In the genomic region with DNA sequence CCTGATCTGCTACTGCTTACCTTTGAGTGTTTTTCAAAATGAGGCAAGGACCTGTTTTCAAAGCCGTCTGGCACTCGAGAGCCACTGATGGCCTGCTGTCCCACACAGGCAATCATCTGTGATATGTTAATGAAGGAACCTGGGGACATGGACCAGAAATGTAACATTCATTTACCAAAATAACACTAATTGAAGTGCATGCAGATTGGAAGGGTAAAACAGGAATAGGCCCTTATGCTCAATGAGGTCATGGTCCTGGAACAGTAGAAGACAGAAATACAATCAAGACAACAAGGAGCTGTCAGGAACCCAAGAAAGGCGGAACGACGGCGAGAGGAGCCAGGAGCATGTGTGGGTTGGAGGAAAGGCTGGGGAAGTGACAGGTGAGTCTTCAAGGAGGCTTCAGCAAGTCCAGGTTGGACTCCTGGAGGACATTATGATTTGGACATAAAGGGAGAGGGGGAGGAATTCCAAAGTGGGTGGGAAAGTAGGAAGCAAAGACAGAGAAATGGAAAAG, we compare ENCODE assay signal across 19 cellular contexts.
"Had no signal": no experiment of that assay in that cellular context is flagged by ENCODE, and none has a peak within 500 bp of the region (broad histone marks: within the 10 kb centered on the region; RNA-seq: fewer than 3 reads in every experiment).

No MANE protein-coding gene starts in this region.

- H3K4me1 ChIP-seq: right atrium auricular region, sigmoid colon, upper lobe of right lung had no signal

- ATAC-seq: heart left ventricle; left colon; left ventricle myocardium superior; mucosa of descending colon; naive thymus-derived CD8-positive, alpha-beta T cell; upper lobe of right lung had no signal

- H3K27me3 ChIP-seq: heart left ventricle, right atrium auricular region, sigmoid colon, upper lobe of right lung had no signal

- FAIRE-seq: endothelial cell of umbilical vein had no signal

- H3K9me3 ChIP-seq: heart left ventricle, mucosa of descending colon, right atrium auricular region, sigmoid colon, upper lobe of right lung had no signal

- DNase-seq: effector CD4-positive, alpha-beta T cell; endodermal cell; foreskin melanocyte; heart left ventricle; hippocampal formation; left colon; left ventricle myocardium superior; mucosa of descending colon; naive thymus-derived CD8-positive, alpha-beta T cell; posterior cingulate gyrus; sigmoid colon; stimulated activated CD4-positive, alpha-beta T cell treated with anti-CD3 and anti-CD28 coated beads, Interleukin-2, amount 100 ng/mL, for 24 hours; stimulated activated naive CD4-positive, alpha-beta T cell treated with Interleukin-2 at 50 U/mL for 16 hours; upper lobe of right lung had no signal

- H3K4me3 ChIP-seq: coronary artery, heart left ventricle, lung, mucosa of descending colon, right atrium auricular region, sigmoid colon, skin epidermis, upper lobe of right lung had no signal

- H3K27ac ChIP-seq: coronary artery, heart left ventricle, right atrium auricular region, sigmoid colon, upper lobe of right lung had no signal
